Comparison of ENCODE assay signal across 11 cellular contexts in genomic region chr7:139124084-139124914, GRCh38. TPM values are rescaled to one million over a fixed set of nuclear protein-coding genes. Genes with fewer than 3 reads are reported as not detected.
A peak's percentile ranks its signal among the peaks of the same experiment; 100 is the strongest.
DNase-seq lines count a peak whose midpoint lies in the region; ATAC-seq, FAIRE-seq and TF ChIP-seq lines count a peak whose summit lies in the region.
"Had no signal": no experiment of that assay in that cellular context is flagged by ENCODE, and none has a peak within 500 bp of the region (broad histone marks: within the 10 kb centered on the region; RNA-seq: fewer than 3 reads in every experiment).

No MANE protein-coding gene starts in this region.

- no peak overlapping the region for H3K27ac ChIP-seq in kidney (ENCODE audit: low read depth in 2 of 2, low read length in 2 of 2)

- TF ChIP-seq CTCF in kidney (IDR thresholded peaks at IDR 0.05; ENCODE audit: borderline replicate concordance, extremely low read depth, insufficient read depth), result no peak

- no peak for TF ChIP-seq POLR2A in GM12892 (IDR thresholded peaks at IDR 0.05; ENCODE audit: low read depth, low read length)

- no peak overlapping the region for H3K4me3 ChIP-seq in kidney (ENCODE audit: low read length in 2 of 2)

- H3K36me3 ChIP-seq in kidney (ENCODE audit: control insufficient read depth in 1 of 2, insufficient read depth in 2 of 2, low read length in 2 of 2), result no peaks in the 10 kb centered on the region

- no peak overlapping the region for H3K9ac ChIP-seq in kidney (ENCODE audit: low read length in 2 of 2)
- H3K9ac ChIP-seq: SK-N-SH had no signal

- DNase-seq in GM12892 (ENCODE audit: insufficient read length) (no peak), OCI-M2 (lab: John Stamatoyannopoulos, UW; ENCODE audit: unreplicated experiment) (peak; percentile 93), glomerular visceral epithelial cell (ENCODE audit: extremely low spot score) (no peak), cortex of kidney (lab: John Stamatoyannopoulos, UW) (no peak), kidney (no peak)
- DNase-seq: KBM-7, NCI-H345, SK-N-SH had no signal

- intact Hi-C loops in kidney (cut with DNase I), result no loop called here

- H3K9me3 ChIP-seq in kidney (ENCODE audit: control insufficient read depth in 1 of 2, low read length in 2 of 2), result no peaks in the 10 kb centered on the region
- H3K9me3 ChIP-seq: SK-N-SH had no signal

- H3K4me1 ChIP-seq in kidney (ENCODE audit: control insufficient read depth in 1 of 2, insufficient read depth in 1 of 2, low read depth in 1 of 2, low read length in 2 of 2), result no peaks in the 10 kb centered on the region

- FAIRE-seq in GM12892 (lab: Jason Lieb, UNC) (peak; percentile 79), kidney (lab: Jason Lieb, UNC) (no peak)

- ATAC-seq in GM19043 (IDR thresholded peaks at IDR 0.05; ENCODE audit: low read depth, unreplicated experiment) (peak; percentile 71), HG02884 (IDR thresholded peaks at IDR 0.05; ENCODE audit: unreplicated experiment) (peak; percentile 89), HG03457 (IDR thresholded peaks at IDR 0.05; ENCODE audit: unreplicated experiment) (no peak)

RNA-seq across cellular contexts. Expression of gene ZC3HAV1, which starts 14.8 kb away (rescaled TPM):
- 26.7 TPM for polyA plus RNA-seq in GM12892 (2012; ENCODE audit: missing spikeins)
- 40.2 TPM for total RNA-seq in kidney
- polyA plus RNA-seq in kidney (ENCODE audit: insufficient read depth, low read depth, low replicate concordance), result 11.1 TPM
